17 cellular contexts compared by ENCODE assay signal in the genomic region with DNA sequence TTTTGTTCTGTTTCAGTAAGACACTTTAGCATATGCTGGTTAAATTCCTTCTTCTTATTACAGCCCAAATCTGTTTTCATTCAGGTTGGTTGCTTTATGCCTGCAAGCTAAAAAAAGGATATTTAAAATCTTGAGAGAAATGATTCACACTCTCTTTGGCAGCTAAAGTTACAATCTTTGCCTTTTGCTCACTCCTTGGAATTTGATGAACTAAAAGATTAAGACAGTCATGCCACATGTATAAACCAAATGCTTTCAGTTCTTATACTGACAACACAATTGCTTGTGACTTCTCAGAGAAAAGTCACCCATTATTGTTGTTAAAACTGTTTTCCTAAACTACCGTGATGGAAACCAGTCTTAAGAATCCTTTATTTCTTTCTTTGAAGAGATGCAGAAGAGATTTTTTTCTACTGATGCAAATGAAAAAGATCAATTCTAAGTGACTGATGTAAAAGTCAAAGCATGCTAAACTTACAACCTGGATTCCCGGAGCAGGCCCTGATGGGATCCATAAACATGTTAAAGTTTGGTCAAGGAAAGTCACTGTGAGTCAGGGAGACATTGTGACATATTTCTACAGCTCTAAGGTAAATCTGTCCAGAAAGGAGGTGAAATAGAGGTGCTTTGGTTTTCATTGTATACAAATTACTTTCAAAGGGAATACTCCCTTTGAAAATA.
DNase-seq lines count a peak whose midpoint lies in the region; ATAC-seq and TF ChIP-seq lines count a peak whose summit lies in the region.
"Had no signal": no experiment of that assay in that cellular context is flagged by ENCODE, and none has a peak within 500 bp of the region (broad histone marks: within the 10 kb centered on the region; RNA-seq: fewer than 3 reads in every experiment).

No MANE protein-coding gene starts in this region.

- H2AFZ ChIP-seq in GM23248: peak overlapping the region; percentile 58

- H3K36me3 ChIP-seq in GM23248 (ENCODE audit: low read depth): no peaks in the 10 kb centered on the region
- H3K36me3 ChIP-seq: heart left ventricle had no signal

- no peaks in the 10 kb centered on the region for H3K9me2 ChIP-seq in GM23248 (ENCODE audit: insufficient read depth)

- peak overlapping the region; percentile 95 for H3K27ac ChIP-seq in GM23248
- H3K27ac ChIP-seq: body of pancreas, heart left ventricle had no signal

- peak; percentile 93 for DNase-seq in GM23248
- peak; percentile 4 to 18 for DNase-seq in SW 1271 (lab: John Stamatoyannopoulos, UW)
- peak; percentile 76 for DNase-seq in fibroblast of the conjunctiva (ENCODE audit: low read depth)
- DNase-seq in retinal pigment epithelial cell (ENCODE audit: low read depth): peak; percentile 67
- no peak for DNase-seq in NCI-H82 treated with DMSO at 0.1 percent for 48 hours (lab: John Stamatoyannopoulos, UW; ENCODE audit: unreplicated experiment)
- DNase-seq in NCI-H1417 treated with DMSO at 0.1 percent for 48 hours (lab: John Stamatoyannopoulos, UW): no peak
- DNase-seq: activated CD4-positive, alpha-beta memory T cell treated with anti-CD3 and anti-CD28 coated beads for 36 hours; body of pancreas; CD4-positive, CD25-positive, alpha-beta regulatory T cell; heart left ventricle; natural killer cell; NCI-H187; NCI-H526; stimulated activated naive CD4-positive, alpha-beta T cell had no signal

- H3K79me2 ChIP-seq in GM23248 (ENCODE audit: insufficient read depth): no peaks in the 10 kb centered on the region

- TF ChIP-seq CTCF in retinal pigment epithelial cell (conservative IDR thresholded peaks at IDR 0.05; ENCODE audit: low read depth, low read length): no peak

- no peaks in the 10 kb centered on the region for H3K9me3 ChIP-seq in GM23248 (ENCODE audit: low read depth)
- H3K9me3 ChIP-seq: body of pancreas, heart left ventricle had no signal

- 0% methylated on average over 2 of the region's 2 CpGs for WGBS in GM23248 (ENCODE audit: low coverage in 1 of 2, low lambda C conversion rate in 2 of 2, missing lambda C conversion rate in 2 of 2), 2 experiments

- H3K9ac ChIP-seq in GM23248: peak overlapping the region; percentile 70

- peaks cover 40% of the 10 kb centered on the region for H3K4me1 ChIP-seq in GM23248 (ENCODE audit: insufficient read depth)
- H3K4me1 ChIP-seq: body of pancreas, heart left ventricle had no signal

- peak overlapping the region; percentile 36 for H3K4me3 ChIP-seq in GM23248
- H3K4me3 ChIP-seq in retinal pigment epithelial cell (ENCODE audit: low read length): no peak overlapping the region
- H3K4me3 ChIP-seq: body of pancreas, heart left ventricle had no signal

- no peaks in the 10 kb centered on the region for H3K27me3 ChIP-seq in GM23248 (replicated peaks; ENCODE audit: insufficient read depth)
- H3K27me3 ChIP-seq: body of pancreas, heart left ventricle had no signal

- ATAC-seq in HG03025 (IDR thresholded peaks at IDR 0.05; ENCODE audit: low FRiP score, unreplicated experiment): no peak
- no peak for ATAC-seq in GM18873 (IDR thresholded peaks at IDR 0.05; ENCODE audit: low FRiP score, unreplicated experiment)
- ATAC-seq: body of pancreas, heart left ventricle, left lobe of liver, natural killer cell had no signal

- H3K4me2 ChIP-seq in GM23248 (ENCODE audit: unreplicated experiment): peak overlapping the region; percentile 69

- H4K20me1 ChIP-seq in GM23248 (ENCODE audit: insufficient read depth): no peaks in the 10 kb centered on the region

- in situ Hi-C loops in GM23248 (cut with MboI): no loop called here

- H3F3A ChIP-seq in GM23248 (ENCODE audit: insufficient read depth): peaks cover 40% of the 10 kb centered on the region

Comparison
In these comparisons a context has a peak if more than half of its experiments do, and no peak if none do; other contexts are left out.
1. DNase-seq: peak in GM23248 (single experiment), SW 1271 (2 of 2), fibroblast of the conjunctiva (single experiment) and retinal pigment epithelial cell (single experiment); none in NCI-H82 treated with DMSO at 0.1 percent for 48 hours (single experiment) and NCI-H1417 treated with DMSO at 0.1 percent for 48 hours (single experiment).